1 cellular context compared by ENCODE assay signal in genomic region chr12:132600048-132601032, GRCh38.
TF ChIP-seq lines count a peak whose summit lies in the region.

No MANE protein-coding gene starts in this region.

TF ChIP-seq in K562, 482 proteins besides CTCF, POLR2A, EP300 and RAD21 (continued from another document):
- no peak for TF ChIP-seq CEBPZ (IDR thresholded peaks at IDR 0.05; ENCODE audit: borderline replicate concordance, low read depth, low read length)
TF ChIP-seq in K562: peak in this region for 49.
